1 cellular context compared by ENCODE assay signal in genomic region chr4:723706-724105, GRCh38.
TF ChIP-seq lines count a peak whose summit lies in the region.

No MANE protein-coding gene starts in this region.

TF ChIP-seq in HepG2, 621 proteins besides CTCF, POLR2A, EP300 and RAD21:
- TF ChIP-seq TIGD3 (CRISPR knock-in tag; IDR thresholded peaks at IDR 0.05; ENCODE audit: borderline replicate concordance) (no peak), SYNCRIP (IDR thresholded peaks at IDR 0.05; ENCODE audit: insufficient read depth, low read depth, low read length) (no peak), NONO (IDR thresholded peaks at IDR 0.05) (no peak), NONO (CRISPR knock-in tag; conservative IDR thresholded peaks at IDR 0.05) (0 out of 2 replicates have a peak, but pooled peaks have one; percentile 34), NFYC (CRISPR knock-in tag; IDR thresholded peaks at IDR 0.05) (no peak), NCOA2 (CRISPR knock-in tag; IDR thresholded peaks at IDR 0.05) (no peak), CBFB (CRISPR knock-in tag; IDR thresholded peaks at IDR 0.05) (no peak), ZNF10 (CRISPR knock-in tag; IDR thresholded peaks at IDR 0.05; ENCODE audit: borderline replicate concordance, low read depth) (no peak), MYC (CRISPR knock-in tag; IDR thresholded peaks at IDR 0.05; ENCODE audit: borderline replicate concordance) (0 out of 2 replicates have a peak, but pooled peaks have one; percentile 8), CREB3 (CRISPR knock-in tag; IDR thresholded peaks at IDR 0.05) (no peak), ZNF670 (CRISPR knock-in tag; IDR thresholded peaks at IDR 0.05; ENCODE audit: borderline replicate concordance) (no peak), ZMAT3 (CRISPR knock-in tag; conservative IDR thresholded peaks at IDR 0.05) (no peak), ZNF124 (CRISPR knock-in tag; IDR thresholded peaks at IDR 0.05) (no peak), PLRG1 (conservative IDR thresholded peaks at IDR 0.05) (no peak), ATM (IDR thresholded peaks at IDR 0.05; ENCODE audit: borderline replicate concordance) (no peak), HOXA7 (CRISPR knock-in tag; IDR thresholded peaks at IDR 0.05) (0 out of 2 replicates have a peak, but pooled peaks have one; percentile 39), ZNF614 (CRISPR knock-in tag; IDR thresholded peaks at IDR 0.05; ENCODE audit: borderline replicate concordance) (no peak)
